Comparison of ENCODE assay signal across 1 cellular context in genomic region chr9:114181583-114182409, GRCh38.
A peak's percentile ranks its signal among the peaks of the same experiment; 100 is the strongest.
TF ChIP-seq lines count a peak whose summit lies in the region.

No MANE protein-coding gene starts in this region.

TF ChIP-seq in liver, 16 proteins besides CTCF, POLR2A, EP300 and RAD21 (continued from another document):
- no peak for TF ChIP-seq REST (IDR thresholded peaks at IDR 0.05)
- no peak for TF ChIP-seq GABPA (IDR thresholded peaks at IDR 0.05 in 1 of 2, conservative IDR thresholded peaks at IDR 0.05 in 1 of 2)
- TF ChIP-seq MAX (IDR thresholded peaks at IDR 0.05), result no peak
- no peak for TF ChIP-seq YY1 (IDR thresholded peaks at IDR 0.05)
- TF ChIP-seq EGR1 (IDR thresholded peaks at IDR 0.05; ENCODE audit: low read depth in 2 of 2), result no peak
- TF ChIP-seq ATF3 (IDR thresholded peaks at IDR 0.05), result no peak
- peak; percentile 28 for TF ChIP-seq SP1 (IDR thresholded peaks at IDR 0.05)
- TF ChIP-seq FOXA1 (IDR thresholded peaks at IDR 0.05), result no peak
- no peak for TF ChIP-seq FOXA2 (IDR thresholded peaks at IDR 0.05)
- TF ChIP-seq NR2F2 (IDR thresholded peaks at IDR 0.05), result peak; percentile 44
